Comparison of ENCODE assay signal across 12 cellular contexts in the genomic region with DNA sequence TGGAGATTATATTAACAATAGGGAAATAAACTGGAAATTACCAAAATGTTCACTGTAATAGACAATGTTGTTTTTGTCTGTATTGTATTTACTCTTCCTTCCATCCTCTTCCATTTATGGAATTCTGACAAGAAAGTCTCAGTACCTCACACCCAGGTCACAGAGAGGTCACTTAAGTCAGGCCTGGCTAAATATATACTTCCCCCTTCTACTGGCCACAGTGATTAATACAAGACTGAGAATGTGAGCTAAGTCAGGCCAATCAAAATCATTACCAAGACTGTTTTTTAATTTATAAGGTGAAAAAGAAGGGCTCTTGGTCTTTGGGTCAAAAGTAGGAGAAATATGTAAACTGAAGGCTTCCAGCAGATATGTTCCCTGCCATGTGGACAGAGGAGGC.
DNase-seq lines count a peak whose midpoint lies in the region; ATAC-seq, FAIRE-seq and TF ChIP-seq lines count a peak whose summit lies in the region.
"Had no signal": no experiment of that assay in that cellular context is flagged by ENCODE, and none has a peak within 500 bp of the region (broad histone marks: within the 10 kb centered on the region; RNA-seq: fewer than 3 reads in every experiment).

No MANE protein-coding gene starts in this region.

- no peak overlapping the region for H3K4me3 ChIP-seq in K562
- H3K4me3 ChIP-seq: pancreas had no signal

- H3K4me1 ChIP-seq in K562 (replicated peaks in 1 of 2; ENCODE audit: control insufficient read depth in 2 of 2, insufficient read depth in 2 of 2, low read length in 2 of 2), result peaks cover 6 to 8% of the 10 kb centered on the region in 2 experiments

- H3K36me3 ChIP-seq in K562 (ENCODE audit: control insufficient read depth, insufficient read depth, low read length), result no peaks in the 10 kb centered on the region
- H3K36me3 ChIP-seq: pancreas had no signal

- POLR2A ChIA-PET in K562 (lab: Yijun Ruan, JAX), result no interaction called here

- peak overlapping the region; percentile 9; the same call in 1 of the 2 replicates for H3K4me2 ChIP-seq in K562 (ENCODE audit: insufficient read depth, low read length)

- no peak overlapping the region for H2AFZ ChIP-seq in K562 (ENCODE audit: low read depth, low read length)

- no peak for TF ChIP-seq RAD21 in K562 (CRISPR knock-in tag; conservative IDR thresholded peaks at IDR 0.05 in 1 of 2, IDR thresholded peaks at IDR 0.05 in 1 of 2)

- intact Hi-C loops in Calu3 (cut with micrococcal nuclease; ENCODE audit: unreplicated experiment), result no loop called here
- intact Hi-C loops in K562 (cut with micrococcal nuclease), result no loop called here

- peaks cover 85% of the 10 kb centered on the region for H3K79me2 ChIP-seq in K562 (ENCODE audit: control insufficient read depth, insufficient read depth, low read length)

- no peaks in the 10 kb centered on the region for H3K36me3 Mint-ChIP-seq in Calu3 (ENCODE audit: insufficient read depth, unreplicated experiment)

- FAIRE-seq in K562 (lab: Jason Lieb, UNC), result peak; percentile 37

- peaks cover 43% of the 10 kb centered on the region for H3K4me1 Mint-ChIP-seq in Calu3 (ENCODE audit: low read depth, unreplicated experiment)

- H3K27ac Mint-ChIP-seq in Calu3 (ENCODE audit: unreplicated experiment), result peak overlapping the region; percentile 70

- no peaks in the 10 kb centered on the region for H3K27me3 ChIP-seq in K562 (ENCODE audit: control insufficient read depth in 2 of 2, insufficient read depth in 2 of 2, low read length in 2 of 2)
- H3K27me3 ChIP-seq: pancreas had no signal

- H3K9ac ChIP-seq in K562 (ENCODE audit: insufficient read depth in 1 of 2, low read depth in 2 of 2, low read length in 2 of 2), result peak overlapping the region in 1 of 2 experiments; percentile 15; a peak in 1 of 4 replicates

- no peaks in the 10 kb centered on the region for H3K9me1 ChIP-seq in K562 (ENCODE audit: control insufficient read depth, insufficient read depth, low read length)

- TF ChIP-seq CTCF in Calu3 (IDR thresholded peaks at IDR 0.05; ENCODE audit: unreplicated experiment), result no peak
- TF ChIP-seq CTCF in K562 (IDR thresholded peaks at IDR 0.05 in 2 of 3, conservative IDR thresholded peaks at IDR 0.05 in 1 of 3; ENCODE audit: insufficient read depth in 2 of 3, low read depth in 1 of 3, low read length in 3 of 3), result no peak

- TF ChIP-seq POLR2A in K562 (conservative IDR thresholded peaks at IDR 0.05), result no peak

- BruUV-seq in Calu3 (replicated peaks; lab: Mats Ljungman, UMichigan), result no TSS peak
- BruUV-seq in K562 (replicated peaks; lab: Mats Ljungman, UMichigan), result no TSS peak

- no peaks in the 10 kb centered on the region for H3K9me3 ChIP-seq in K562 (replicated peaks; ENCODE audit: control insufficient read depth, insufficient read depth, low read depth, low read length)
- H3K9me3 ChIP-seq: pancreas had no signal

- CTCF ChIA-PET in Calu3 (lab: Charles Lee), result interaction anchor here (0.6 kb wide), 1 partner anchor 30 kb away, joined by 4 read pairs; no protein-coding TSS in a partner anchor
- CTCF ChIA-PET in K562 (lab: Yijun Ruan, JAX; ENCODE audit: low intra/inter-chr PET ratio), result no interaction called here

- no peak for TF ChIP-seq EP300 in K562 (IDR thresholded peaks at IDR 0.05; ENCODE audit: low read length)

- H3K27ac ChIP-seq in K562 (ENCODE audit: extremely low read depth, low read depth, low read length), result peak overlapping the region; percentile 26; the same call in 1 of the 3 replicates
- H3K27ac ChIP-seq: pancreas had no signal

- in situ Hi-C loops in K562 (cut with MboI), result no loop called here

- H3K4me3 Mint-ChIP-seq in Calu3 (ENCODE audit: low read depth, unreplicated experiment), result no peak overlapping the region
- H3K4me3 Mint-ChIP-seq: central memory CD8-positive, alpha-beta T cell had no signal

- peak; percentile 17 for DNase-seq in Calu3
- DNase-seq in K562 (ENCODE audit: extremely low read depth in 1 of 4, low spot score in 3 of 4), result peak in 2 of 4 experiments; percentile 32 to 66
- DNase-seq in NK-92 (lab: John Stamatoyannopoulos, UW; ENCODE audit: unreplicated experiment), result no peak
- no peak for DNase-seq in NCI-H146 (lab: John Stamatoyannopoulos, UW)
- no peak for DNase-seq in stimulated activated CD4-positive, alpha-beta T cell treated with anti-CD3 and anti-CD28 coated beads, Interleukin-4, amount 100 ng/mL, for 4 hours
- DNase-seq: activated CD8-positive, alpha-beta memory T cell treated with anti-CD3 and anti-CD28 coated beads for 24 hours; C1 segment of cervical spinal cord; pancreas had no signal

- H3K9me3 Mint-ChIP-seq in Calu3 (ENCODE audit: low read depth, unreplicated experiment), result no peaks in the 10 kb centered on the region
- H3K9me3 Mint-ChIP-seq: central memory CD8-positive, alpha-beta T cell had no signal

- ATAC-seq in GM19397 (IDR thresholded peaks at IDR 0.05; ENCODE audit: unreplicated experiment), result peak; percentile 83
- peak; percentile 74 for ATAC-seq in HG03159 (IDR thresholded peaks at IDR 0.05; ENCODE audit: unreplicated experiment)
- peak; percentile 75 for ATAC-seq in K562
- ATAC-seq in HG03025 (IDR thresholded peaks at IDR 0.05; ENCODE audit: low FRiP score, unreplicated experiment), result no peak

- H4K20me1 ChIP-seq in K562 (replicated peaks; ENCODE audit: control insufficient read depth, insufficient read depth, low read length), result no peaks in the 10 kb centered on the region

- no peaks in the 10 kb centered on the region for H3K27me3 Mint-ChIP-seq in Calu3 (ENCODE audit: unreplicated experiment)
- H3K27me3 Mint-ChIP-seq: central memory CD8-positive, alpha-beta T cell had no signal

TF ChIP-seq in K562, 482 proteins besides CTCF, POLR2A, EP300 and RAD21:
- TF ChIP-seq SRF (CRISPR knock-in tag; IDR thresholded peaks at IDR 0.05) (0 out of 4 replicates have a peak, but pooled peaks of 1 of the 2 experiments have one; percentile 39), SREBF2 (CRISPR knock-in tag; IDR thresholded peaks at IDR 0.05) (no peak), CBX3 (IDR thresholded peaks at IDR 0.05; ENCODE audit: borderline replicate concordance in 1 of 2, low read length in 2 of 2) (peak in 1 of 2 experiments; percentile 75; a peak in 1 of 3 replicates), ESRRA (IDR thresholded peaks at IDR 0.05; ENCODE audit: borderline replicate concordance, low read depth) (peak; percentile 64; the same call in 1 of the 2 replicates), ZNF668 (CRISPR knock-in tag; IDR thresholded peaks at IDR 0.05) (no peak), TRIM24 (IDR thresholded peaks at IDR 0.05) (peak in 1 of 2 experiments; percentile 34; a peak in 1 of 4 replicates), MEF2A (IDR thresholded peaks at IDR 0.05; ENCODE audit: control insufficient read depth, low read depth, low read length) (peak; percentile 76; the same call in 1 of the 2 replicates), NR2C1 (IDR thresholded peaks at IDR 0.05) (peak; percentile 70; the same call in 1 of the 2 replicates), NR2C1 (tag; IDR thresholded peaks at IDR 0.05) (peak; percentile 58), ATF7 (IDR thresholded peaks at IDR 0.05) (peak; percentile 16; the same call in 1 of the 2 replicates), ZNF175 (CRISPR knock-in tag; IDR thresholded peaks at IDR 0.05; ENCODE audit: low read depth) (0 out of 2 replicates have a peak, but pooled peaks have one; percentile 30), FOXA3 (CRISPR knock-in tag; conservative IDR thresholded peaks at IDR 0.05 in 1 of 2, IDR thresholded peaks at IDR 0.05 in 1 of 2) (peak in 1 of 2 experiments; percentile 48; a peak in 2 of 4 replicates), KDM1A (IDR thresholded peaks at IDR 0.05) (no peak), NR2C2 (CRISPR knock-in tag; IDR thresholded peaks at IDR 0.05) (no peak), NR2C2 (tag; IDR thresholded peaks at IDR 0.05) (peak; percentile 69)
- TF ChIP-seq, protein P1, sequence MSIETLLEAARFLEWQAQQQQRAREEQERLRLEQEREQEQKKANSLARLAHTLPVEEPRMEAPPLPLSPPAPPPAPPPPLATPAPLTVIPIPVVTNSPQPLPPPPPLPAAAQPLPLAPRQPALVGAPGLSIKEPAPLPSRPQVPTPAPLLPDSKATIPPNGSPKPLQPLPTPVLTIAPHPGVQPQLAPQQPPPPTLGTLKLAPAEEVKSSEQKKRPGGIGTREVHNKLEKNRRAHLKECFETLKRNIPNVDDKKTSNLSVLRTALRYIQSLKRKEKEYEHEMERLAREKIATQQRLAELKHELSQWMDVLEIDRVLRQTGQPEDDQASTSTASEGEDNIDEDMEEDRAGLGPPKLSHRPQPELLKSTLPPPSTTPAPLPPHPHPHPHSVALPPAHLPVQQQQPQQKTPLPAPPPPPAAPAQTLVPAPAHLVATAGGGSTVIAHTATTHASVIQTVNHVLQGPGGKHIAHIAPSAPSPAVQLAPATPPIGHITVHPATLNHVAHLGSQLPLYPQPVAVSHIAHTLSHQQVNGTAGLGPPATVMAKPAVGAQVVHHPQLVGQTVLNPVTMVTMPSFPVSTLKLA (conservative IDR thresholded peaks at IDR 0.05), result no peak
- TF ChIP-seq, protein P2, sequence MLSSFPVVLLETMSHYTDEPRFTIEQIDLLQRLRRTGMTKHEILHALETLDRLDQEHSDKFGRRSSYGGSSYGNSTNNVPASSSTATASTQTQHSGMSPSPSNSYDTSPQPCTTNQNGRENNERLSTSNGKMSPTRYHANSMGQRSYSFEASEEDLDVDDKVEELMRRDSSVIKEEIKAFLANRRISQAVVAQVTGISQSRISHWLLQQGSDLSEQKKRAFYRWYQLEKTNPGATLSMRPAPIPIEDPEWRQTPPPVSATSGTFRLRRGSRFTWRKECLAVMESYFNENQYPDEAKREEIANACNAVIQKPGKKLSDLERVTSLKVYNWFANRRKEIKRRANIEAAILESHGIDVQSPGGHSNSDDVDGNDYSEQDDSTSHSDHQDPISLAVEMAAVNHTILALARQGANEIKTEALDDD (IDR thresholded peaks at IDR 0.05), result peak; percentile 18; the same call in 1 of the 2 replicates
